ENCODE assay signal across 20 cellular contexts in genomic region chr7:35699906-35700305, GRCh38.
"Had no signal": no experiment of that assay in that cellular context is flagged by ENCODE, and none has a peak within 500 bp of the region (broad histone marks: within the 10 kb centered on the region; RNA-seq: fewer than 3 reads in every experiment).

No MANE protein-coding gene starts in this region.

- H3K36me3 Mint-ChIP-seq: natural killer cell had no signal

- H3K4me3 ChIP-seq: dorsolateral prefrontal cortex, lung, pancreas, right lobe of liver, thoracic aorta, upper lobe of left lung had no signal

- ATAC-seq: left colon, natural killer cell, pancreas, right lobe of liver had no signal

- H3K27ac ChIP-seq: brain microvascular endothelial cell, dorsolateral prefrontal cortex, neutrophil, pancreas, right lobe of liver, thoracic aorta, upper lobe of left lung had no signal

- DNase-seq: activated CD4-positive, alpha-beta T cell treated with anti-CD3 and anti-CD28 coated beads, Interleukin-2, amount 50 U/mL, for 4 hours; activated naive CD4-positive, alpha-beta T cell; activated T-cell treated with anti-CD3 and anti-CD28 coated beads, Interleukin-2, amount 50 U/mL, for 4 hours; aorta; brain microvascular endothelial cell; central memory CD4-positive, alpha-beta T cell; dorsolateral prefrontal cortex; hypothalamus; islet precursor cell; left colon; natural killer cell; pancreas; right lobe of liver; small intestine; stimulated activated CD4-positive, alpha-beta T cell treated with anti-CD3 and anti-CD28 coated beads, Interleukin-15, amount 100 ng/mL, for 24 hours; stimulated activated CD4-positive, alpha-beta T cell treated with anti-CD3 and anti-CD28 coated beads, Interleukin-2, amount 100 ng/mL, for 48 hours; upper lobe of left lung had no signal

- H3K4me1 ChIP-seq: pancreas had no signal

- H3K27ac Mint-ChIP-seq: natural killer cell had no signal

- H3K27me3 ChIP-seq: brain microvascular endothelial cell, dorsolateral prefrontal cortex, neutrophil, pancreas, right lobe of liver, upper lobe of left lung had no signal

- H3K9me3 Mint-ChIP-seq: activated T-cell treated with anti-CD3 and anti-CD28 coated beads, Interleukin-2, amount 50 U/mL, for 4 hours; natural killer cell had no signal

- H3K36me3 ChIP-seq: brain microvascular endothelial cell, neutrophil, pancreas, right lobe of liver, thoracic aorta, upper lobe of left lung had no signal

- H3K9me3 ChIP-seq: neutrophil, pancreas, right lobe of liver, thoracic aorta, upper lobe of left lung had no signal

- H3K4me3 Mint-ChIP-seq: activated T-cell treated with anti-CD3 and anti-CD28 coated beads, Interleukin-2, amount 50 U/mL, for 4 hours; natural killer cell had no signal
